ENCODE assay signal across 27 cellular contexts in genomic region chr1:39590546-39590945, GRCh38. TPM values are rescaled to one million over a fixed set of nuclear protein-coding genes. Genes with fewer than 3 reads are reported as not detected.
DNase-seq lines count a peak whose midpoint lies in the region; ATAC-seq and TF ChIP-seq lines count a peak whose summit lies in the region.
"Had no signal": no experiment of that assay in that cellular context is flagged by ENCODE, and none has a peak within 500 bp of the region (broad histone marks: within the 10 kb centered on the region; RNA-seq: fewer than 3 reads in every experiment).

No MANE protein-coding gene starts in this region.

- H3K36me3 ChIP-seq in MM.1S (replicated peaks; ENCODE audit: insufficient read depth, low read length) (no peaks in the 10 kb centered on the region), osteoblast (ENCODE audit: insufficient read depth, low read length) (no peaks in the 10 kb centered on the region)
- H3K36me3 ChIP-seq: cardiac muscle cell, thoracic aorta had no signal

- H3K27me3 ChIP-seq in MM.1S (replicated peaks; ENCODE audit: insufficient read depth, low read length) = no peaks in the 10 kb centered on the region
- H3K27me3 ChIP-seq in osteoblast (ENCODE audit: insufficient read depth, low read length) = peaks cover 11% of the 10 kb centered on the region

- no peak overlapping the region for H3K4me3 ChIP-seq in MM.1S (ENCODE audit: low read length)
- no peak overlapping the region for H3K4me3 ChIP-seq in osteoblast (ENCODE audit: insufficient read depth, low read length)
- H3K4me3 ChIP-seq: cardiac muscle cell, GM23338, lung, thoracic aorta had no signal

- H3K4me3 Mint-ChIP-seq in chondrocyte (ENCODE audit: unreplicated experiment) = no peak overlapping the region
- H3K4me3 Mint-ChIP-seq: activated CD4-positive, alpha-beta memory T cell treated with anti-CD3 and anti-CD28 coated beads for 36 hours; CD8-positive, alpha-beta T cell; GM23338 had no signal

- no peak overlapping the region for H3K27ac ChIP-seq in MM.1S (ENCODE audit: low read length)
- H3K27ac ChIP-seq in osteoblast (ENCODE audit: low read depth, low read length) = no peak overlapping the region
- H3K27ac ChIP-seq: cardiac muscle cell, foreskin keratinocyte, thoracic aorta had no signal

- H2AFZ ChIP-seq in MM.1S (ENCODE audit: low read length) = no peak overlapping the region
- peak overlapping the region; percentile 68 for H2AFZ ChIP-seq in osteoblast (ENCODE audit: low read length)
- H2AFZ ChIP-seq: GM23338 had no signal

- H3K4me2 ChIP-seq in MM.1S (ENCODE audit: low read depth, low read length) = no peak overlapping the region
- H3K4me2 ChIP-seq in osteoblast (ENCODE audit: insufficient read depth, low read length) = no peak overlapping the region
- H3K4me2 ChIP-seq: GM23338 had no signal

- no peaks in the 10 kb centered on the region for H3K4me1 Mint-ChIP-seq in chondrocyte (ENCODE audit: low read depth)
- H3K4me1 Mint-ChIP-seq: GM23338 had no signal

- H3K9me3 ChIP-seq in MM.1S (replicated peaks; ENCODE audit: insufficient read depth, low read length) = no peaks in the 10 kb centered on the region
- no peaks in the 10 kb centered on the region for H3K9me3 ChIP-seq in osteoblast (ENCODE audit: low read depth, low read length)
- H3K9me3 ChIP-seq: thoracic aorta had no signal

- no peaks in the 10 kb centered on the region for H3F3A ChIP-seq in MM.1S (ENCODE audit: insufficient read depth, low read length)

- peaks cover 23% of the 10 kb centered on the region for H3K4me1 ChIP-seq in MM.1S (ENCODE audit: low read length)
- H3K4me1 ChIP-seq in osteoblast (ENCODE audit: insufficient read depth, low read length) = no peaks in the 10 kb centered on the region
- H3K4me1 ChIP-seq: foreskin keratinocyte had no signal

- H3K9me2 ChIP-seq in MM.1S (replicated peaks; ENCODE audit: insufficient read depth, low read length) = no peaks in the 10 kb centered on the region

- H3K9ac ChIP-seq in MM.1S (ENCODE audit: low read length) = no peak overlapping the region

- H3K27me3 Mint-ChIP-seq in chondrocyte (ENCODE audit: low read depth) = peaks cover 14% of the 10 kb centered on the region
- H3K27me3 Mint-ChIP-seq: activated CD4-positive, alpha-beta memory T cell treated with anti-CD3 and anti-CD28 coated beads for 36 hours had no signal

- H3K79me2 ChIP-seq in MM.1S (ENCODE audit: low read length) (no peaks in the 10 kb centered on the region), osteoblast (ENCODE audit: insufficient read depth, low read length) (no peaks in the 10 kb centered on the region)

- DNase-seq in ELR (ENCODE audit: low read depth) (peak; percentile 72), MM.1S (peak; percentile 16), chondrocyte (ENCODE audit: low spot score) (peak; percentile 38), osteoblast (ENCODE audit: insufficient read length, low spot score, missing footprints) (peak; percentile 60), NK-92 (lab: John Stamatoyannopoulos, UW; ENCODE audit: unreplicated experiment) (no peak), germinal center (ENCODE audit: low spot score) (no peak), NCI-H2171 treated with DMSO at 0.1 percent for 48 hours (lab: John Stamatoyannopoulos, UW) (no peak)
- DNase-seq: activated CD4-positive, alpha-beta memory T cell treated with anti-CD3 and anti-CD28 coated beads for 36 hours; activated effector memory CD4-positive, alpha-beta T cell treated with anti-CD3 and anti-CD28 coated beads, Interleukin-2, amount 50 U/mL, for 16 hours; CD8-positive, alpha-beta T cell; DMS153; NCI-H1694 treated with DMSO at 0.1 percent for 48 hours; NCI-H345; NCI-H82; OCI-M1; Right ventricle myocardium superior; stimulated activated CD4-positive, alpha-beta T cell treated with anti-CD3 and anti-CD28 coated beads, Interleukin-4, amount 100 ng/mL, for 1 hour; stimulated activated naive CD4-positive, alpha-beta T cell; SW 1271 had no signal

- H3K36me3 Mint-ChIP-seq in chondrocyte (ENCODE audit: low read depth) = no peaks in the 10 kb centered on the region
- H3K36me3 Mint-ChIP-seq: activated CD4-positive, alpha-beta memory T cell treated with anti-CD3 and anti-CD28 coated beads for 36 hours; CD8-positive, alpha-beta T cell had no signal

- H4K20me1 ChIP-seq in MM.1S (ENCODE audit: insufficient read depth, low read length) = no peaks in the 10 kb centered on the region
- peaks cover 2% of the 10 kb centered on the region for H4K20me1 ChIP-seq in osteoblast (ENCODE audit: insufficient read depth, low read length)

- H3K9me3 Mint-ChIP-seq in chondrocyte (ENCODE audit: low read depth) = no peaks in the 10 kb centered on the region
- H3K9me3 Mint-ChIP-seq: activated CD4-positive, alpha-beta memory T cell treated with anti-CD3 and anti-CD28 coated beads for 36 hours; CD8-positive, alpha-beta T cell; GM23338 had no signal

- no peak for ATAC-seq in GM19455 (IDR thresholded peaks at IDR 0.05; ENCODE audit: unreplicated experiment)
- ATAC-seq: CD8-positive, alpha-beta T cell; foreskin keratinocyte; GM23338 had no signal

- TF ChIP-seq CTCF in MM.1S (IDR thresholded peaks at IDR 0.05; ENCODE audit: low read length) (no peak), chondrocyte (IDR thresholded peaks at IDR 0.05) (no peak), osteoblast (IDR thresholded peaks at IDR 0.05; ENCODE audit: extremely low read depth, low read depth, low read length) (no peak)

- no peak overlapping the region for H3K27ac Mint-ChIP-seq in chondrocyte (ENCODE audit: unreplicated experiment)
- H3K27ac Mint-ChIP-seq: activated CD4-positive, alpha-beta memory T cell treated with anti-CD3 and anti-CD28 coated beads for 36 hours; CD8-positive, alpha-beta T cell; GM23338 had no signal

RNA-seq across cellular contexts. Expression of gene PABPC4, which starts 14.0 kb away (rescaled TPM):
- total RNA-seq in chondrocyte = 240 to 256 TPM (median 243 TPM) in 3 replicates
- total RNA-seq in osteoblast = 158 and 182 TPM in 2 replicates

RNA-seq across cellular contexts. Expression of gene HEYL, which starts 48.9 kb away (rescaled TPM):
- total RNA-seq in chondrocyte (11.8 to 65.1 TPM (median 63.2 TPM) in 3 replicates), osteoblast (under 0.01 TPM in 2 replicates)
- total RNA-seq: CD8-positive, alpha-beta T cell; dermis microvascular lymphatic vessel endothelial cell; endothelial cell of umbilical vein; foreskin keratinocyte had no signal

Comparison
In these comparisons a context has a peak if more than half of its experiments do, and no peak if none do; other contexts are left out.
1. DNase-seq: peak in ELR (single experiment), MM.1S (single experiment), chondrocyte (single experiment) and osteoblast (single experiment); none in NK-92 (single experiment), germinal center (single experiment) and NCI-H2171 treated with DMSO at 0.1 percent for 48 hours (single experiment).
2. RNA of gene HEYL, which starts 48.9 kb away (total RNA-seq): 11.8 to 65.1 TPM in chondrocyte; under 0.01 TPM in osteoblast; every median in the first group is over 10 times any median in the second.